10 cellular contexts compared by ENCODE assay signal in the genomic region with DNA sequence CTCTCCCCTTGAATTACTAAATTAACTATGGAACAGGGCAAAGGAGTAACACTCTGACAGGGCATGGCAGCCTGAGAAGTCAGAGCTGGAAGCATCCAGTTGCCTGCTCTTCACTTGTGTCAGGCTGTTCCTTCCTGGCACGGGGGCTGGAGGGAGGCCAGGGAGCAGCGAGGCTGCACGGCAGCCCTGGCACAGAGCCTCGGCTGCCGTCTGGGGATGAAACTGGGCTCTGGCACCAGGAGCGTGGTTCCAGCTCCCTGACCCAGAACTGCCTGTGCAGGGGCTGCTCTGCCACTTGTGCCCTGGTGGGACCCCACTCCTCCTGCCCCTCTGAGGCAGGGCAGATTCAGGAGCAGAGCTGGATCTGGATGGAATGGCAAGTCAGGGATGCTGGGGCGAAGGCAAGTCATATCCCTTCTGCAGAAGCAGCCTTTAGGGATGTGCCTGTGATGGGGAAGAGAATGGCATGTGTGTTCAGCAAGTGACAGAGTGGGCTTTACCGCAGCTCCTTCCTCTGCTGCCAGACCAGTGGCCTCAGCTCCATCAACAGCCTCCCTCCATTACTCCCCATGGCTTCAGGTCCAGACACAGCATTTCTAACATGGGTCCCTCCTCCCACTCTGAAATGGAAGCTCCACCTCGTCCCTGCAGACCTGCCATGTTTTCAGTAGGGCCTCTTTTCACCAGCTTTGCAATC. TPM values are rescaled to one million over a fixed set of nuclear protein-coding genes. Genes with fewer than 3 reads are reported as not detected.
DNase-seq lines count a peak whose midpoint lies in the region; ATAC-seq and TF ChIP-seq lines count a peak whose summit lies in the region.
"Had no signal": no experiment of that assay in that cellular context is flagged by ENCODE, and none has a peak within 500 bp of the region (broad histone marks: within the 10 kb centered on the region; RNA-seq: fewer than 3 reads in every experiment).

No MANE protein-coding gene starts in this region.

- no peaks in the 10 kb centered on the region for H3K36me3 ChIP-seq in Panc1 (ENCODE audit: control insufficient read depth, insufficient read depth, low read length)

- TF ChIP-seq CTCF in Panc1 (IDR thresholded peaks at IDR 0.05) (no peak), foreskin keratinocyte (conservative IDR thresholded peaks at IDR 0.05) (no peak)

- POLR2A ChIA-PET in Panc1 (lab: Charles Lee), result no interaction called here

- no peaks in the 10 kb centered on the region for H3K9me3 ChIP-seq in Panc1 (ENCODE audit: control insufficient read depth, insufficient read depth, low read depth, low read length)

- no peak overlapping the region for H3K4me3 ChIP-seq in Panc1 (ENCODE audit: low read depth in 2 of 2, low read length in 2 of 2)

- CTCF ChIA-PET in Panc1 (lab: Charles Lee), result interaction anchor here (0.6 kb wide), 1 partner anchor 25 kb away, joined by 4 read pairs; no protein-coding TSS in a partner anchor

- no TSS peak for BruUV-seq in Panc1 (replicated peaks; lab: Mats Ljungman, UMichigan)

- peaks cover 25% of the 10 kb centered on the region for H3K27me3 ChIP-seq in Panc1 (ENCODE audit: control insufficient read depth, insufficient read depth, low read length)
- H3K27me3 ChIP-seq in foreskin keratinocyte, result peaks cover 54% of the 10 kb centered on the region

- H3K4me1 Mint-ChIP-seq in immature natural killer cell, result no peaks in the 10 kb centered on the region

- in situ Hi-C loops in Panc1 (cut with HindIII; ENCODE audit: low pct_unique_long_range_greater_than_20kb, low sequenced_read_pairs), result no loop called here

- H3K27ac Mint-ChIP-seq in immature natural killer cell, result no peak overlapping the region
- H3K27ac Mint-ChIP-seq: T-helper 1 cell treated with Interleukin-12 subunit alpha and Interleukin-12 subunit beta and Interleukin-4 antibody, amounts not matched to agents 30 μg/mL and 1 μg/mL, for 36 hours had no signal

- no peak overlapping the region for H3K4me3 Mint-ChIP-seq in immature natural killer cell
- H3K4me3 Mint-ChIP-seq: T-helper 1 cell treated with Interleukin-12 subunit alpha and Interleukin-12 subunit beta and Interleukin-4 antibody, amounts not matched to agents 30 μg/mL and 1 μg/mL, for 36 hours had no signal

- peak; percentile 83 for DNase-seq in DMS 273 (lab: John Stamatoyannopoulos, UW; ENCODE audit: unreplicated experiment)
- DNase-seq in Panc1 (ENCODE audit: low read depth, low spot score), result no peak
- DNase-seq in foreskin keratinocyte, result no peak
- peak; percentile 63 to 97 (median 80) for DNase-seq in posterior cingulate gyrus
- no peak for DNase-seq in immature natural killer cell
- no peak for DNase-seq in HCEC 1CT
- DNase-seq in cortex of kidney (lab: John Stamatoyannopoulos, UW), result no peak
- DNase-seq: stimulated activated CD4-positive, alpha-beta T cell treated with anti-CD3 and anti-CD28 coated beads, Interleukin-1b, Interleukin-23, amount 100 ng/mL, for 48 hours had no signal

- H3K4me1 ChIP-seq in Panc1 (ENCODE audit: control insufficient read depth, insufficient read depth, low read length), result no peaks in the 10 kb centered on the region
- H3K4me1 ChIP-seq in foreskin keratinocyte, result no peaks in the 10 kb centered on the region

- H3K9me3 Mint-ChIP-seq in immature natural killer cell, result no peaks in the 10 kb centered on the region
- H3K9me3 Mint-ChIP-seq: T-helper 1 cell treated with Interleukin-12 subunit alpha and Interleukin-12 subunit beta and Interleukin-4 antibody, amounts not matched to agents 30 μg/mL and 1 μg/mL, for 36 hours had no signal

- H3K27me3 Mint-ChIP-seq in immature natural killer cell (ENCODE audit: low read depth in 3 of 3), result peaks cover 2 to 9% (median 7%) of the 10 kb centered on the region in 3 donors

- intact Hi-C loops in Panc1 (cut with micrococcal nuclease; ENCODE audit: unreplicated experiment) (no loop called here), posterior cingulate gyrus (cut with DNase I) (no loop called here)

- H3K27ac ChIP-seq in Panc1 (ENCODE audit: low read length) (no peak overlapping the region), foreskin keratinocyte (no peak overlapping the region)

- no peaks in the 10 kb centered on the region for H3K36me3 Mint-ChIP-seq in immature natural killer cell

- ATAC-seq in Panc1 (peak; percentile 26; the same call in 1 of the 2 replicates), foreskin keratinocyte (peak; percentile 31), GM21528 (IDR thresholded peaks at IDR 0.05; ENCODE audit: low FRiP score, unreplicated experiment) (no peak)

RNA-seq across cellular contexts. Expression of a gene that starts 42.1 kb away (rescaled TPM):
- 0.62 TPM for total RNA-seq in Panc1 (2021; ENCODE audit: unreplicated experiment)
- 0.90 TPM for polyA plus RNA-seq in Panc1 (2012; ENCODE audit: insufficient read length)
- not detected in 2 replicates for total RNA-seq in foreskin keratinocyte
- polyA plus RNA-seq in foreskin keratinocyte, result not detected in 2 replicates
- under 1 TPM in 1 of 3 donors, not detected in 2; 0.30 TPM for polyA plus RNA-seq in immature natural killer cell

Comparison
In these comparisons a context has a peak if more than half of its experiments do, and no peak if none do; other contexts are left out.
1. DNase-seq: peak in DMS 273 (single experiment) and posterior cingulate gyrus (10 of 10); none in Panc1 (single experiment), foreskin keratinocyte (0 of 2), immature natural killer cell (0 of 3), HCEC 1CT (single experiment) and cortex of kidney (single experiment).